ENCODE assay signal across 8 cellular contexts in genomic region chr3:58049143-58049785, GRCh38. TPM values are rescaled to one million over a fixed set of nuclear protein-coding genes. Genes with fewer than 3 reads are reported as not detected.
A peak's percentile ranks its signal among the peaks of the same experiment; 100 is the strongest.
DNase-seq lines count a peak whose midpoint lies in the region; ATAC-seq and TF ChIP-seq lines count a peak whose summit lies in the region.

No MANE protein-coding gene starts in this region.

- TF ChIP-seq RAD21 in liver (IDR thresholded peaks at IDR 0.05) = peak; percentile 7 to 19

- H3K27me3 ChIP-seq in liver (ENCODE audit: control insufficient read depth in 4 of 4, insufficient read depth in 4 of 4, low read length in 3 of 4) (no peaks in the 10 kb centered on the region), vagina (no peaks in the 10 kb centered on the region)

- no peak overlapping the region for H3K4me3 ChIP-seq in liver (ENCODE audit: low read depth in 1 of 3, low read length in 3 of 3)
- no peak overlapping the region for H3K4me3 ChIP-seq in vagina

- H3K9ac ChIP-seq in liver (ENCODE audit: low read depth in 1 of 2, low read length in 2 of 2) = peak overlapping the region; percentile 34 to 79

- H3K36me3 ChIP-seq in liver (ENCODE audit: control insufficient read depth in 4 of 4, insufficient read depth in 3 of 4, low read depth in 1 of 4, low read length in 3 of 4) (no peaks in the 10 kb centered on the region), vagina (no peaks in the 10 kb centered on the region)

- peak overlapping the region; percentile 80 to 91 for H3K27ac ChIP-seq in liver (ENCODE audit: low read depth in 1 of 2, low read length in 2 of 2)
- H3K27ac ChIP-seq in vagina = peak overlapping the region; percentile 70

- 49% methylated on average over 10 of the region's 10 CpGs for WGBS in liver

- TF ChIP-seq POLR2A in vagina (IDR thresholded peaks at IDR 0.05) = no peak

- TF ChIP-seq CTCF in liver (IDR thresholded peaks at IDR 0.05; ENCODE audit: low read depth, low read length, missing input control) (no peak), vagina (IDR thresholded peaks at IDR 0.05) (no peak)

- DNase-seq in NCI-H82 (lab: John Stamatoyannopoulos, UW) (peak; percentile 68), NCI-H82 treated with DMSO at 0.1 percent for 48 hours (lab: John Stamatoyannopoulos, UW; ENCODE audit: unreplicated experiment) (no peak), dedifferentiated amniotic fluid mesenchymal stem cell (ENCODE audit: extremely low spot score) (peak; percentile 55), vagina (ENCODE audit: extremely low spot score in 2 of 2) (no peak), NOMO-1 (lab: John Stamatoyannopoulos, UW; ENCODE audit: unreplicated experiment in 2 of 2) (no peak)
- no peak for DNase-seq in stimulated activated CD4-positive, alpha-beta T cell treated with anti-CD3 and anti-CD28 coated beads, Interleukin-4, amount 100 ng/mL, for 1 hour

- H3K4me1 ChIP-seq in liver (ENCODE audit: control insufficient read depth in 4 of 4, insufficient read depth in 4 of 4, low read length in 3 of 4) = peaks cover 15 to 49% (median 32%) of the 10 kb centered on the region in 4 donors
- peaks cover 64% of the 10 kb centered on the region for H3K4me1 ChIP-seq in vagina

- no peaks in the 10 kb centered on the region for H3K9me3 ChIP-seq in liver (ENCODE audit: control insufficient read depth in 4 of 4, low read length in 3 of 4)
- no peaks in the 10 kb centered on the region for H3K9me3 ChIP-seq in vagina

- ATAC-seq in GM21825 (IDR thresholded peaks at IDR 0.05; ENCODE audit: unreplicated experiment) = no peak

- intact Hi-C loops in vagina (cut with DNase I) = no loop called here

TF ChIP-seq in liver, 16 proteins besides CTCF, POLR2A, EP300 and RAD21:
- no peak for TF ChIP-seq HNF4G (IDR thresholded peaks at IDR 0.05)
- TF ChIP-seq JUND (IDR thresholded peaks at IDR 0.05) = peak; percentile 93
- TF ChIP-seq ATF3 (IDR thresholded peaks at IDR 0.05) = peak; percentile 50
- no peak for TF ChIP-seq GABPA (IDR thresholded peaks at IDR 0.05 in 1 of 2, conservative IDR thresholded peaks at IDR 0.05 in 1 of 2)
- TF ChIP-seq EGR1 (IDR thresholded peaks at IDR 0.05; ENCODE audit: low read depth in 2 of 2) = no peak
- TF ChIP-seq TAF1 (conservative IDR thresholded peaks at IDR 0.05) = no peak
- TF ChIP-seq HNF4A (conservative IDR thresholded peaks at IDR 0.05) = no peak
- TF ChIP-seq ZBTB33 (IDR thresholded peaks at IDR 0.05) = no peak
- no peak for TF ChIP-seq NR2F2 (IDR thresholded peaks at IDR 0.05)
- TF ChIP-seq REST (IDR thresholded peaks at IDR 0.05) = no peak
- peak; percentile 34 for TF ChIP-seq SP1 (IDR thresholded peaks at IDR 0.05)
- peak; percentile 75 for TF ChIP-seq YY1 (IDR thresholded peaks at IDR 0.05)
- TF ChIP-seq RXRA (IDR thresholded peaks at IDR 0.05) = peak in 1 of 2 donors; percentile 36
- TF ChIP-seq FOXA1 (IDR thresholded peaks at IDR 0.05) = no peak
- TF ChIP-seq MAX (IDR thresholded peaks at IDR 0.05) = no peak

RNA-seq across cellular contexts. Expression of gene FLNB, which starts 41.0 kb away (rescaled TPM):
- 100 to 1,000 TPM in 1 of 2 donors, 10 to 100 TPM in 1; 53.8 to 124 TPM for total RNA-seq in liver
- polyA plus RNA-seq in liver = 10 to 100 TPM; 22.9 to 34.7 TPM
- 147 TPM for total RNA-seq in vagina

Comparison
In these comparisons a context has a peak if more than half of its experiments do, and no peak if none do; other contexts are left out.
1. DNase-seq: peak in NCI-H82 (single experiment) and dedifferentiated amniotic fluid mesenchymal stem cell (single experiment); none in NCI-H82 treated with DMSO at 0.1 percent for 48 hours (single experiment), vagina (0 of 2), NOMO-1 (0 of 2) and stimulated activated CD4-positive, alpha-beta T cell treated with anti-CD3 and anti-CD28 coated beads, Interleukin-4, amount 100 ng/mL, for 1 hour (single experiment).